Comparison of ENCODE assay signal across 2 cellular contexts in genomic region chr5:78829811-78830499, GRCh38.
TF ChIP-seq lines count a peak whose summit lies in the region.

No MANE protein-coding gene starts in this region.

TF ChIP-seq in liver, 16 proteins besides CTCF, POLR2A, EP300 and RAD21 (continued from another document):
- TF ChIP-seq REST (IDR thresholded peaks at IDR 0.05) (no peak), ZBTB33 (IDR thresholded peaks at IDR 0.05) (no peak), MAX (IDR thresholded peaks at IDR 0.05) (no peak)

TF ChIP-seq in HepG2, 621 proteins besides CTCF, POLR2A, EP300 and RAD21 (continued from another document):
- TF ChIP-seq AHDC1 (CRISPR knock-in tag; IDR thresholded peaks at IDR 0.05; ENCODE audit: borderline replicate concordance) (no peak), FOXM1 (CRISPR knock-in tag; IDR thresholded peaks at IDR 0.05) (no peak)
